ENCODE assay signal across 14 cellular contexts in genomic region chr19:39170398-39171231, GRCh38. TPM values are rescaled to one million over a fixed set of nuclear protein-coding genes. Genes with fewer than 3 reads are reported as not detected.
"Had no signal": no experiment of that assay in that cellular context is flagged by ENCODE, and none has a peak within 500 bp of the region (broad histone marks: within the 10 kb centered on the region; RNA-seq: fewer than 3 reads in every experiment).

No MANE protein-coding gene starts in this region.

- H3K27me3 ChIP-seq: stomach had no signal

- H3K4me3 ChIP-seq: coronary artery, thoracic aorta had no signal

- H3K27ac ChIP-seq: coronary artery, thoracic aorta had no signal

- DNase-seq: activated CD4-positive, alpha-beta T cell treated with anti-CD3 and anti-CD28 coated beads, Interleukin-2, amount 10 ng/mL, durations not matched to agents 7 days and 5 days; activated CD4-positive, CD25-positive, alpha-beta regulatory T cell; activated naive CD8-positive, alpha-beta T cell treated with anti-CD3 and anti-CD28 coated beads, Interleukin-2, amount 10 ng/mL, durations not matched to agents 7 days and 5 days; effector CD4-positive, alpha-beta T cell; hippocampal formation; stomach had no signal

- ATAC-seq: SK-N-SH treated with all-trans-retinoic acid at 6 μM for 48 hours had no signal

- H3K9me3 ChIP-seq: stomach, thoracic aorta had no signal

RNA-seq across cellular contexts. Expression of gene NCCRP1, which starts 26.1 kb away (rescaled TPM):
- total RNA-seq: activated CD4-positive, alpha-beta T cell treated with anti-CD3 and anti-CD28 coated beads, Interleukin-2, amount 10 ng/mL, durations not matched to agents 7 days and 5 days; activated naive CD8-positive, alpha-beta T cell treated with anti-CD3 and anti-CD28 coated beads, Interleukin-2, amount 10 ng/mL, durations not matched to agents 7 days and 5 days; lung microvascular endothelial cell; osteocyte; pulmonary artery endothelial cell; skeletal muscle tissue; stomach; T-helper 1 cell treated with Interleukin-12 subunit alpha and Interleukin-12 subunit beta and Interleukin-4 antibody, amounts not matched to agents 30 ng/mL and 1 ng/mL, for 36 hours had no signal

RNA-seq across cellular contexts. Expression of gene SYCN, which starts 33.4 kb away (rescaled TPM):
- total RNA-seq: activated CD4-positive, alpha-beta T cell treated with anti-CD3 and anti-CD28 coated beads, Interleukin-2, amount 10 ng/mL, durations not matched to agents 7 days and 5 days; activated naive CD8-positive, alpha-beta T cell treated with anti-CD3 and anti-CD28 coated beads, Interleukin-2, amount 10 ng/mL, durations not matched to agents 7 days and 5 days; lung microvascular endothelial cell; osteocyte; pulmonary artery endothelial cell; skeletal muscle tissue; stomach; T-helper 1 cell treated with Interleukin-12 subunit alpha and Interleukin-12 subunit beta and Interleukin-4 antibody, amounts not matched to agents 30 ng/mL and 1 ng/mL, for 36 hours; thoracic aorta had no signal
